1 cellular context compared by ENCODE assay signal in genomic region chr1:52077277-52077676, GRCh38.
TF ChIP-seq lines count a peak whose summit lies in the region.

No MANE protein-coding gene starts in this region.

TF ChIP-seq in K562, 482 proteins besides CTCF, POLR2A, EP300 and RAD21:
- peak; percentile 33; the same call in 1 of the 2 replicates for TF ChIP-seq CEBPB (tag; IDR thresholded peaks at IDR 0.05)
